ENCODE assay signal across 1 cellular context in the genomic region with DNA sequence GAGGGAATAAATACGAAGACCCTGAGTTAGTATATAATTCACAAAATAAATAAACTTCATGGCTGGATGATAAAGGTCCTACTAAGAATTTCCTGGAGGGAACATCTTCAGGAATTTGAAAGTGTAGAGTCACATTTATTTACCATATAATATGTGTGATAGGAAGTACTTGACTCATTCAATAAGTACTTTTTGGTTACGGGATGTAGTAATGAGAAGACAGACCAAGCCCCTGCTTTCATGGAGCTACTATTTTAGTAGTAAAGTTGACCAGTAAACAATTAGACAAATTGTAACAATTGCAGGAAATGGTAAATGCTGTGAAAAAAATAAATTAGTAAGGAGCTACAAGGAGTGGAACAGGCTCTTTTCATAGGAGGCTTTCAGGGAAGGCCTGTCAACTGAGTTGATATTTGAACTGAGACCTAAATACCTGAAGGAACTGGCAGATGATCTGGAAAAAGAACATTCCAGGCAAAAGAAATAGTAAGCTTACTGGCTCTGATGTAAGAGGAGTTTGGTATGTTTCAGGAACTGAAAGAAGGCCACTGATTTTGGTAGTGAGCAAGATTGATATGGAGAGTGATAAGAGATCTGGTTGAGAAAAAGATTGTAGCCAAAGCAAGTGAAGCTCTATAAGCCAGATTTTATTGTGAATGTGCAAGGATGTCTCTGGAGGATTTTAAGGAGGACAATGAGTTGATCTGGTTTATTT.
TF ChIP-seq lines count a peak whose summit lies in the region.

No MANE protein-coding gene starts in this region.

TF ChIP-seq in SK-N-SH treated with all-trans-retinoic acid at 6 μM for 48 hours, 23 proteins besides CTCF, POLR2A, EP300 and RAD21 (continued from another document):
- TF ChIP-seq ISL1 (CRISPR knock-in tag; IDR thresholded peaks at IDR 0.05) (no peak), ZC3H10 (CRISPR knock-in tag; IDR thresholded peaks at IDR 0.05) (no peak), GLIS3 (CRISPR knock-in tag; IDR thresholded peaks at IDR 0.05) (no peak), ZNF565 (CRISPR knock-in tag; conservative IDR thresholded peaks at IDR 0.05; ENCODE audit: low read depth) (no peak), BACH2 (CRISPR knock-in tag; IDR thresholded peaks at IDR 0.05; ENCODE audit: borderline replicate concordance) (no peak), OSR1 (CRISPR knock-in tag; IDR thresholded peaks at IDR 0.05) (no peak), ARNTL (CRISPR knock-in tag; IDR thresholded peaks at IDR 0.05; ENCODE audit: borderline replicate concordance, low read depth) (no peak)
- TF ChIP-seq, protein P1, sequence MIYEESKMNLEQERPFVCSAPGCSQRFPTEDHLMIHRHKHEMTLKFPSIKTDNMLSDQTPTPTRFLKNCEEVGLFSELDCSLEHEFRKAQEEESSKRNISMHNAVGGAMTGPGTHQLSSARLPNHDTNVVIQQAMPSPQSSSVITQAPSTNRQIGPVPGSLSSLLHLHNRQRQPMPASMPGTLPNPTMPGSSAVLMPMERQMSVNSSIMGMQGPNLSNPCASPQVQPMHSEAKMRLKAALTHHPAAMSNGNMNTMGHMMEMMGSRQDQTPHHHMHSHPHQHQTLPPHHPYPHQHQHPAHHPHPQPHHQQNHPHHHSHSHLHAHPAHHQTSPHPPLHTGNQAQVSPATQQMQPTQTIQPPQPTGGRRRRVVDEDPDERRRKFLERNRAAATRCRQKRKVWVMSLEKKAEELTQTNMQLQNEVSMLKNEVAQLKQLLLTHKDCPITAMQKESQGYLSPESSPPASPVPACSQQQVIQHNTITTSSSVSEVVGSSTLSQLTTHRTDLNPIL (CRISPR knock-in tag; IDR thresholded peaks at IDR 0.05; ENCODE audit: low read depth) = no peak
- TF ChIP-seq, protein P2, sequence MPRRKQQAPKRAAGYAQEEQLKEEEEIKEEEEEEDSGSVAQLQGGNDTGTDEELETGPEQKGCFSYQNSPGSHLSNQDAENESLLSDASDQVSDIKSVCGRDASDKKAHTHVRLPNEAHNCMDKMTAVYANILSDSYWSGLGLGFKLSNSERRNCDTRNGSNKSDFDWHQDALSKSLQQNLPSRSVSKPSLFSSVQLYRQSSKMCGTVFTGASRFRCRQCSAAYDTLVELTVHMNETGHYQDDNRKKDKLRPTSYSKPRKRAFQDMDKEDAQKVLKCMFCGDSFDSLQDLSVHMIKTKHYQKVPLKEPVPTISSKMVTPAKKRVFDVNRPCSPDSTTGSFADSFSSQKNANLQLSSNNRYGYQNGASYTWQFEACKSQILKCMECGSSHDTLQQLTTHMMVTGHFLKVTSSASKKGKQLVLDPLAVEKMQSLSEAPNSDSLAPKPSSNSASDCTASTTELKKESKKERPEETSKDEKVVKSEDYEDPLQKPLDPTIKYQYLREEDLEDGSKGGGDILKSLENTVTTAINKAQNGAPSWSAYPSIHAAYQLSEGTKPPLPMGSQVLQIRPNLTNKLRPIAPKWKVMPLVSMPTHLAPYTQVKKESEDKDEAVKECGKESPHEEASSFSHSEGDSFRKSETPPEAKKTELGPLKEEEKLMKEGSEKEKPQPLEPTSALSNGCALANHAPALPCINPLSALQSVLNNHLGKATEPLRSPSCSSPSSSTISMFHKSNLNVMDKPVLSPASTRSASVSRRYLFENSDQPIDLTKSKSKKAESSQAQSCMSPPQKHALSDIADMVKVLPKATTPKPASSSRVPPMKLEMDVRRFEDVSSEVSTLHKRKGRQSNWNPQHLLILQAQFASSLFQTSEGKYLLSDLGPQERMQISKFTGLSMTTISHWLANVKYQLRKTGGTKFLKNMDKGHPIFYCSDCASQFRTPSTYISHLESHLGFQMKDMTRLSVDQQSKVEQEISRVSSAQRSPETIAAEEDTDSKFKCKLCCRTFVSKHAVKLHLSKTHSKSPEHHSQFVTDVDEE (CRISPR knock-in tag; IDR thresholded peaks at IDR 0.05) = no peak
- TF ChIP-seq, protein P3, sequence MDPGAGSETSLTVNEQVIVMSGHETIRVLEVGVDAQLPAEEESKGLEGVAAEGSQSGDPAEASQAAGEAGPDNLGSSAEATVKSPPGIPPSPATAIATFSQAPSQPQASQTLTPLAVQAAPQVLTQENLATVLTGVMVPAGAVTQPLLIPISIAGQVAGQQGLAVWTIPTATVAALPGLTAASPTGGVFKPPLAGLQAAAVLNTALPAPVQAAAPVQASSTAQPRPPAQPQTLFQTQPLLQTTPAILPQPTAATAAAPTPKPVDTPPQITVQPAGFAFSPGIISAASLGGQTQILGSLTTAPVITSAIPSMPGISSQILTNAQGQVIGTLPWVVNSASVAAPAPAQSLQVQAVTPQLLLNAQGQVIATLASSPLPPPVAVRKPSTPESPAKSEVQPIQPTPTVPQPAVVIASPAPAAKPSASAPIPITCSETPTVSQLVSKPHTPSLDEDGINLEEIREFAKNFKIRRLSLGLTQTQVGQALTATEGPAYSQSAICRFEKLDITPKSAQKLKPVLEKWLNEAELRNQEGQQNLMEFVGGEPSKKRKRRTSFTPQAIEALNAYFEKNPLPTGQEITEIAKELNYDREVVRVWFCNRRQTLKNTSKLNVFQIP (CRISPR knock-in tag; IDR thresholded peaks at IDR 0.05; ENCODE audit: borderline replicate concordance, low read depth) = no peak
TF ChIP-seq in SK-N-SH treated with all-trans-retinoic acid at 6 μM for 48 hours: peak in this region for 0.
